16 cellular contexts compared by ENCODE assay signal in the genomic region with DNA sequence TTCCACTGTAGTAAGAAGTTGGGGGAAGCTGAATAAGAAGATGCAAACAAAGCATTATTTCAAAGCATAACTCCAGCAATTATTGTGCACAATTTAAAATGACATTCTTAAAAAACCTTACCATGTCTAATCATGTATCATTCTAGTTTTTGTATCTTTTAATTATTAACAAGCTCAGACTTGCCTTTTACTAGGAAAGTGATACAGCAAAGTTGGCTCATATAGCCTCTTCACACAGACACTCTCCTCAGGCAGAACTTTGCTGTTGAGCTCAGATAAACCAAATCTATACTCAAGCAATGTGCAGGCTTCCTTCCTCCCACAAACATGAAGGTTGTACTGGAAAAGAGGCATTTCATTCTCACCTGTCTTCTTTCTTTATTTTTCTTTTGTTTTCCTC.
"Had no signal": no experiment of that assay in that cellular context is flagged by ENCODE, and none has a peak within 500 bp of the region (broad histone marks: within the 10 kb centered on the region; RNA-seq: fewer than 3 reads in every experiment).

No MANE protein-coding gene starts in this region.

- H3K27ac ChIP-seq: coronary artery, gastrocnemius medialis, heart right ventricle, neural progenitor cell, ovary had no signal

- H3K9me3 Mint-ChIP-seq: endodermal cell, natural killer cell, neural progenitor cell had no signal

- H3K36me3 Mint-ChIP-seq: natural killer cell, neural progenitor cell had no signal

- H3K4me1 Mint-ChIP-seq: natural killer cell, neural progenitor cell had no signal

- DNase-seq: effector CD4-positive, alpha-beta T cell; endodermal cell; gastrocnemius medialis; heart right ventricle; mammary epithelial cell; natural killer cell; nucleus accumbens; ovary; right cardiac atrium; stimulated activated CD4-positive, alpha-beta T cell treated with anti-CD3 and anti-CD28 coated beads, Interleukin-2, amount 100 ng/mL, for 48 hours; stimulated activated naive CD4-positive, alpha-beta T cell treated with Interleukin-2 at 50 U/mL for 16 hours; trophoblast cell had no signal

- H3K4me3 Mint-ChIP-seq: endodermal cell, natural killer cell, neural progenitor cell had no signal

- ATAC-seq: esophagus mucosa, gastrocnemius medialis, heart right ventricle, left lobe of liver, natural killer cell, right cardiac atrium had no signal

- H3K27ac Mint-ChIP-seq: endodermal cell, natural killer cell, neural progenitor cell had no signal
